8 cellular contexts compared by ENCODE assay signal in genomic region chr6:29602564-29603361, GRCh38. TPM values are rescaled to one million over a fixed set of nuclear protein-coding genes. Genes with fewer than 3 reads are reported as not detected.
A peak's percentile ranks its signal among the peaks of the same experiment; 100 is the strongest.
DNase-seq lines count a peak whose midpoint lies in the region; ATAC-seq, FAIRE-seq and TF ChIP-seq lines count a peak whose summit lies in the region.

No MANE protein-coding gene starts in this region.

- dilution Hi-C loops in endothelial cell of umbilical vein (cut with MboI; ENCODE audit: extremely low pct_ligation_motif_present, low sequenced_read_pairs): no loop called here

- H4K20me1 ChIP-seq in endothelial cell of umbilical vein (replicated peaks; ENCODE audit: control insufficient read depth, extremely low read depth, insufficient read depth, low read length): no peaks in the 10 kb centered on the region

- H3K36me3 Mint-ChIP-seq in activated T-cell treated with anti-CD3 and anti-CD28 coated beads, Interleukin-2, amount 50 U/mL, for 72 hours (ENCODE audit: insufficient read depth in 2 of 2): no peaks in the 10 kb centered on the region

- H3K9ac ChIP-seq in NT2/D1 (ENCODE audit: insufficient read length, low read depth): no peak overlapping the region
- no peak overlapping the region for H3K9ac ChIP-seq in endothelial cell of umbilical vein (replicated peaks; ENCODE audit: extremely low read depth, insufficient read depth, low read length)

- no peak for FAIRE-seq in endothelial cell of umbilical vein (lab: Jason Lieb, UNC)

- POLR2A ChIA-PET in AG04450 (lab: Yijun Ruan, JAX): no interaction called here
- POLR2A ChIA-PET in GM10248 (lab: Yijun Ruan, JAX): no interaction called here
- POLR2A ChIA-PET in endothelial cell of umbilical vein (lab: Charles Lee): no interaction called here

- no peak overlapping the region for H3K4me3 Mint-ChIP-seq in activated T-cell treated with anti-CD3 and anti-CD28 coated beads, Interleukin-2, amount 50 U/mL, for 72 hours

- no peaks in the 10 kb centered on the region for H3K27me3 Mint-ChIP-seq in activated T-cell treated with anti-CD3 and anti-CD28 coated beads, Interleukin-2, amount 50 U/mL, for 72 hours (ENCODE audit: low read depth)

- H2AFZ ChIP-seq in endothelial cell of umbilical vein (ENCODE audit: low read depth, low read length): no peak overlapping the region

- CTCF ChIA-PET in AG04450 (lab: Charles Lee) (interaction anchor here (1.0 to 1.1 kb wide), 2 partner anchors 13 to 47 kb away, joined by 3 to 4 read pairs; no protein-coding TSS in a partner anchor), GM10248 (lab: Yijun Ruan, JAX) (interaction anchor here (1.5 kb wide), 1 partner anchor 14 kb away, joined by 3 read pairs; no protein-coding TSS in a partner anchor), endothelial cell of umbilical vein (lab: Charles Lee) (interaction anchor here (1.0 to 1.1 kb wide), 2 partner anchors 13 to 44 kb away, joined by 3 read pairs; partner anchors contain the start of gene UBD)

- TSS peak; percentile 20 for BruUV-seq in endothelial cell of umbilical vein (replicated peaks; lab: Mats Ljungman, UMichigan)

- H3K27me3 ChIP-seq in AG04450 (ENCODE audit: control insufficient read depth, insufficient read depth, low read length) (no peaks in the 10 kb centered on the region), NT2/D1 (ENCODE audit: insufficient read depth, insufficient read length) (no peaks in the 10 kb centered on the region), endothelial cell of umbilical vein (ENCODE audit: control insufficient read depth in 2 of 2, insufficient read depth in 2 of 2, low read length in 2 of 2) (no peaks in the 10 kb centered on the region)

- H3K4me2 ChIP-seq in endothelial cell of umbilical vein (ENCODE audit: insufficient read depth, low read length): no peak overlapping the region

- intact Hi-C loops in endothelial cell of umbilical vein (cut with micrococcal nuclease): no loop called here

- H3K4me1 ChIP-seq in NT2/D1 (ENCODE audit: insufficient read depth, insufficient read length) (peaks cover 3% of the 10 kb centered on the region), endothelial cell of umbilical vein (ENCODE audit: control insufficient read depth, extremely low read depth, insufficient read depth, low read length) (no peaks in the 10 kb centered on the region)

- H3K9me3 Mint-ChIP-seq in activated T-cell treated with anti-CD3 and anti-CD28 coated beads, Interleukin-2, amount 50 U/mL, for 72 hours: no peaks in the 10 kb centered on the region

- no peaks in the 10 kb centered on the region for H3K79me2 ChIP-seq in endothelial cell of umbilical vein (ENCODE audit: control insufficient read depth, insufficient read depth, low read length)

- peak; percentile 3 for DNase-seq in AG04450 (ENCODE audit: low read depth, low spot score)
- DNase-seq in GM10248 (ENCODE audit: extremely low spot score): peak; percentile 39
- DNase-seq in NT2/D1 (ENCODE audit: low read depth, low spot score): peak; percentile 66
- DNase-seq in endothelial cell of umbilical vein (ENCODE audit: low read depth, low spot score): no peak
- DNase-seq in coronary artery (ENCODE audit: low spot score): no peak
- no peak for DNase-seq in activated T-cell treated with anti-CD3 and anti-CD28 coated beads, Interleukin-2, amount 50 U/mL, for 72 hours
- DNase-seq in activated CD4-positive, alpha-beta T cell treated with anti-CD3 and anti-CD28 coated beads, Interleukin-2, amount 50 U/mL, for 4 hours: no peak

- TF ChIP-seq CTCF in AG04450 (IDR thresholded peaks at IDR 0.05; ENCODE audit: low read depth, low read length) (peak; percentile 30), GM10248 (IDR thresholded peaks at IDR 0.05; ENCODE audit: control extremely low read depth, extremely low read depth, low read depth, missing control alignments) (no peak), endothelial cell of umbilical vein (IDR thresholded peaks at IDR 0.05; ENCODE audit: extremely low read depth in 1 of 2, insufficient read depth in 1 of 2, low read depth in 1 of 2, low read length in 2 of 2) (peak in 1 of 2 donors; percentile 17), coronary artery (IDR thresholded peaks at IDR 0.05) (no peak)

- H3K4me3 ChIP-seq in AG04450 (ENCODE audit: low read depth, low read length): no peak overlapping the region
- no peak overlapping the region for H3K4me3 ChIP-seq in NT2/D1 (ENCODE audit: insufficient read length, low read depth)
- H3K4me3 ChIP-seq in endothelial cell of umbilical vein (replicated peaks in 1 of 3; ENCODE audit: insufficient read depth in 1 of 3, low read depth in 1 of 3, low read length in 3 of 3): no peak overlapping the region
- H3K4me3 ChIP-seq in coronary artery: no peak overlapping the region

- ATAC-seq in GM18861 (IDR thresholded peaks at IDR 0.05; ENCODE audit: unreplicated experiment): no peak
- ATAC-seq in activated T-cell treated with anti-CD3 and anti-CD28 coated beads, Interleukin-2, amount 50 U/mL, for 72 hours (replicated peaks in 1 of 2): no peak

- H3K36me3 ChIP-seq in NT2/D1 (ENCODE audit: insufficient read depth, insufficient read length, low read length): peaks cover 90% of the 10 kb centered on the region
- peaks cover 3 to 23% of the 10 kb centered on the region in 2 experiments for H3K36me3 ChIP-seq in endothelial cell of umbilical vein (ENCODE audit: control insufficient read depth in 2 of 2, extremely low read depth in 1 of 2, insufficient read depth in 2 of 2, low read length in 2 of 2)

- TF ChIP-seq POLR2A in endothelial cell of umbilical vein (IDR thresholded peaks at IDR 0.05; ENCODE audit: low read depth, low read length): no peak

- H3K27ac Mint-ChIP-seq in activated T-cell treated with anti-CD3 and anti-CD28 coated beads, Interleukin-2, amount 50 U/mL, for 72 hours: no peak overlapping the region

- H3K27ac ChIP-seq in AG04450 (ENCODE audit: low read depth, low read length) (no peak overlapping the region), endothelial cell of umbilical vein (ENCODE audit: insufficient read depth, low read depth, low read length) (no peak overlapping the region), coronary artery (no peak overlapping the region)

- no peaks in the 10 kb centered on the region for H3K4me1 Mint-ChIP-seq in activated T-cell treated with anti-CD3 and anti-CD28 coated beads, Interleukin-2, amount 50 U/mL, for 72 hours (ENCODE audit: low read depth)

- no peaks in the 10 kb centered on the region for H3K9me1 ChIP-seq in endothelial cell of umbilical vein (replicated peaks; ENCODE audit: control insufficient read depth, extremely low read depth, insufficient read depth, low read length)

- H3K9me3 ChIP-seq in AG04450 (ENCODE audit: control insufficient read depth, insufficient read depth, low read length) (no peaks in the 10 kb centered on the region), NT2/D1 (ENCODE audit: insufficient read depth, low read length) (no peaks in the 10 kb centered on the region), endothelial cell of umbilical vein (replicated peaks; ENCODE audit: control insufficient read depth, insufficient read depth, low read length) (no peaks in the 10 kb centered on the region)

RNA-seq across cellular contexts. Expression of gene OR2H2, which starts 17.8 kb away (rescaled TPM):
- not detected in 2 replicates for polyA plus RNA-seq in AG04450 (2011; rRNA removed)
- not detected in 2 replicates for polyA minus RNA-seq in AG04450 (2011; rRNA and poly(A)+ RNA removed)
- total RNA-seq in endothelial cell of umbilical vein: not detected in 2 replicates
- not detected in 2 replicates for polyA plus RNA-seq in endothelial cell of umbilical vein
- polyA plus RNA-seq in endothelial cell of umbilical vein (2011; cell fraction: cytosol; rRNA removed): not detected in 2 replicates
- polyA plus RNA-seq in endothelial cell of umbilical vein (2011; cell fraction: nucleus; rRNA removed): not detected in 2 replicates
- not detected in 2 replicates for polyA plus RNA-seq in endothelial cell of umbilical vein (2012)
- not detected in 2 replicates for polyA minus RNA-seq in endothelial cell of umbilical vein
- not detected for polyA minus RNA-seq in endothelial cell of umbilical vein (2011; cell fraction: cytosol; rRNA and poly(A)+ RNA removed)
- not detected in 2 replicates for polyA minus RNA-seq in endothelial cell of umbilical vein (2011; cell fraction: nucleus; rRNA and poly(A)+ RNA removed)
- total RNA-seq in activated T-cell treated with anti-CD3 and anti-CD28 coated beads, Interleukin-2, amount 50 U/mL, for 72 hours: not detected

RNA-seq across cellular contexts. Expression of gene GABBR1, which starts 30.2 kb away (rescaled TPM):
- 14.6 and 16.5 TPM in 2 replicates for polyA plus RNA-seq in AG04450 (2011; rRNA removed)
- polyA minus RNA-seq in AG04450 (2011; rRNA and poly(A)+ RNA removed): 21.2 and 24.3 TPM in 2 replicates
- total RNA-seq in endothelial cell of umbilical vein: 50.8 and 52.1 TPM in 2 replicates
- polyA plus RNA-seq in endothelial cell of umbilical vein: 43.6 and 53.1 TPM in 2 replicates
- polyA plus RNA-seq in endothelial cell of umbilical vein (2011; cell fraction: cytosol; rRNA removed): 6.9 and 8.4 TPM in 2 replicates
- polyA plus RNA-seq in endothelial cell of umbilical vein (2011; cell fraction: nucleus; rRNA removed): 224 and 260 TPM in 2 replicates
- 25.6 and 33.6 TPM in 2 replicates for polyA plus RNA-seq in endothelial cell of umbilical vein (2012)
- 44.5 and 53.6 TPM in 2 replicates for polyA minus RNA-seq in endothelial cell of umbilical vein
- 1.5 TPM for polyA minus RNA-seq in endothelial cell of umbilical vein (2011; cell fraction: cytosol; rRNA and poly(A)+ RNA removed)
- 64.6 and 69.9 TPM in 2 replicates for polyA minus RNA-seq in endothelial cell of umbilical vein (2011; cell fraction: nucleus; rRNA and poly(A)+ RNA removed)
- 10 to 100 TPM; 21.7 to 26.6 TPM for total RNA-seq in activated T-cell treated with anti-CD3 and anti-CD28 coated beads, Interleukin-2, amount 50 U/mL, for 72 hours

RNA-seq across cellular contexts. Expression of gene UBD, which starts 43.2 kb away (rescaled TPM):
- not detected in 2 replicates for polyA plus RNA-seq in AG04450 (2011; rRNA removed)
- not detected in 2 replicates for polyA minus RNA-seq in AG04450 (2011; rRNA and poly(A)+ RNA removed)
- 0.31 TPM in 1 of 2 replicates, not detected in the other for total RNA-seq in endothelial cell of umbilical vein
- 0.10 and 0.13 TPM in 2 replicates for polyA plus RNA-seq in endothelial cell of umbilical vein
- polyA plus RNA-seq in endothelial cell of umbilical vein (2011; cell fraction: cytosol; rRNA removed): 0.07 and 0.22 TPM in 2 replicates
- not detected in 2 replicates for polyA plus RNA-seq in endothelial cell of umbilical vein (2011; cell fraction: nucleus; rRNA removed)
- 2.3 and 2.8 TPM in 2 replicates for polyA plus RNA-seq in endothelial cell of umbilical vein (2012)
- polyA minus RNA-seq in endothelial cell of umbilical vein: not detected in 2 replicates
- not detected for polyA minus RNA-seq in endothelial cell of umbilical vein (2011; cell fraction: cytosol; rRNA and poly(A)+ RNA removed)
- polyA minus RNA-seq in endothelial cell of umbilical vein (2011; cell fraction: nucleus; rRNA and poly(A)+ RNA removed): not detected in 2 replicates
- 1 to 10 TPM; 1.3 to 2.1 TPM for total RNA-seq in activated T-cell treated with anti-CD3 and anti-CD28 coated beads, Interleukin-2, amount 50 U/mL, for 72 hours

RNA-seq across cellular contexts. Expression of gene MOG, which starts 54.1 kb away (rescaled TPM):
- polyA plus RNA-seq in AG04450 (2011; rRNA removed) (not detected in 2 replicates), endothelial cell of umbilical vein (not detected in 2 replicates)
- polyA minus RNA-seq in AG04450 (2011; rRNA and poly(A)+ RNA removed): not detected in 2 replicates
- total RNA-seq in endothelial cell of umbilical vein: not detected in 2 replicates
- polyA plus RNA-seq in endothelial cell of umbilical vein (2011; cell fraction: cytosol; rRNA removed): not detected in 2 replicates
- polyA plus RNA-seq in endothelial cell of umbilical vein (2011; cell fraction: nucleus; rRNA removed): not detected in 2 replicates
- not detected in 2 replicates for polyA plus RNA-seq in endothelial cell of umbilical vein (2012)
- not detected in 2 replicates for polyA minus RNA-seq in endothelial cell of umbilical vein
- not detected for polyA minus RNA-seq in endothelial cell of umbilical vein (2011; cell fraction: cytosol; rRNA and poly(A)+ RNA removed)
- not detected in 2 replicates for polyA minus RNA-seq in endothelial cell of umbilical vein (2011; cell fraction: nucleus; rRNA and poly(A)+ RNA removed)
- not detected for total RNA-seq in activated T-cell treated with anti-CD3 and anti-CD28 coated beads, Interleukin-2, amount 50 U/mL, for 72 hours

Comparison
In these comparisons a context has a peak if more than half of its experiments do, and no peak if none do; other contexts are left out.
1. DNase-seq: peak in AG04450 (single experiment), GM10248 (single experiment) and NT2/D1 (single experiment); none in endothelial cell of umbilical vein (single experiment), coronary artery (single experiment), activated T-cell treated with anti-CD3 and anti-CD28 coated beads, Interleukin-2, amount 50 U/mL, for 72 hours (0 of 2) and activated CD4-positive, alpha-beta T cell treated with anti-CD3 and anti-CD28 coated beads, Interleukin-2, amount 50 U/mL, for 4 hours (0 of 2).